In genomic region chr1:6790146-6790545, GRCh38 we compare ENCODE assay signal across 29 cellular contexts.
"Had no signal": no experiment of that assay in that cellular context is flagged by ENCODE, and none has a peak within 500 bp of the region (broad histone marks: within the 10 kb centered on the region; RNA-seq: fewer than 3 reads in every experiment).

No MANE protein-coding gene starts in this region.

- H3K27me3 ChIP-seq: ascending aorta, cardiac muscle cell, SJSA1 had no signal

- DNase-seq: activated CD4-positive, alpha-beta memory T cell treated with anti-CD3 and anti-CD28 coated beads for 36 hours; activated CD4-positive, alpha-beta T cell treated with anti-CD3 and anti-CD28 coated beads for 36 hours; activated CD4-positive, alpha-beta T cell treated with anti-CD3 and anti-CD28 coated beads, Interleukin-2, amount 10 ng/mL, durations not matched to agents 7 days and 5 days; activated CD8-positive, alpha-beta memory T cell treated with anti-CD3 and anti-CD28 coated beads, Interleukin-2, amount 50 U/mL, for 4 hours; activated effector memory CD4-positive, alpha-beta T cell treated with Interleukin-2 at 50 U/mL for 16 hours; activated naive CD4-positive, alpha-beta T cell treated with anti-CD3 and anti-CD28 coated beads, Interleukin-2, amount 10 ng/mL, durations not matched to agents 7 days and 5 days; activated naive CD8-positive, alpha-beta T cell treated with anti-CD3 and anti-CD28 coated beads, Interleukin-2, amount 10 ng/mL, durations not matched to agents 7 days and 5 days; activated T-cell treated with anti-CD3 and anti-CD28 coated beads, Interleukin-2, amount 50 U/mL, for 48 hours; NCI-H1092 treated with DMSO at 0.1 percent for 48 hours; NCI-H1417 treated with DMSO at 0.1 percent for 48 hours; NCI-H187 treated with DMSO at 0.1 percent for 48 hours; NCI-H2081; NCI-H2171 treated with DMSO at 0.1 percent for 48 hours; NCI-H2227 treated with DMSO at 0.1 percent for 48 hours; NCI-H446; NCI-H510A treated with DMSO at 0.1 percent for 48 hours; NCI-H526 treated with DMSO at 0.1 percent for 48 hours; NCI-H774; RPMI8226; SHP77 treated with DMSO at 0.1 percent for 48 hours; SK-N-SH had no signal

- H3K9me3 Mint-ChIP-seq: activated CD4-positive, alpha-beta memory T cell treated with anti-CD3 and anti-CD28 coated beads for 36 hours; activated CD4-positive, alpha-beta T cell treated with anti-CD3 and anti-CD28 coated beads, Interleukin-2, amount 10 ng/mL, durations not matched to agents 7 days and 5 days; activated naive CD4-positive, alpha-beta T cell treated with anti-CD3 and anti-CD28 coated beads, Interleukin-2, amount 10 ng/mL, durations not matched to agents 7 days and 5 days; activated naive CD8-positive, alpha-beta T cell treated with anti-CD3 and anti-CD28 coated beads, Interleukin-2, amount 10 ng/mL, durations not matched to agents 7 days and 5 days; central memory CD8-positive, alpha-beta T cell; T-helper 1 cell treated with Interleukin-12 subunit alpha and Interleukin-12 subunit beta and Interleukin-4 antibody, amounts not matched to agents 30 μg/mL and 1 μg/mL, for 36 hours; T-helper 2 cell treated with Interferon-gamma antibody and Interleukin-4, amounts not matched to agents 5 μg/mL and 100 μg/mL, for 36 hours had no signal

- H3K27me3 Mint-ChIP-seq: activated CD4-positive, alpha-beta memory T cell treated with anti-CD3 and anti-CD28 coated beads for 36 hours; activated CD4-positive, alpha-beta T cell treated with anti-CD3 and anti-CD28 coated beads for 36 hours; activated CD4-positive, alpha-beta T cell treated with anti-CD3 and anti-CD28 coated beads, Interleukin-2, amount 10 ng/mL, durations not matched to agents 7 days and 5 days; activated naive CD4-positive, alpha-beta T cell treated with anti-CD3 and anti-CD28 coated beads, Interleukin-2, amount 10 ng/mL, durations not matched to agents 7 days and 5 days; activated naive CD8-positive, alpha-beta T cell treated with anti-CD3 and anti-CD28 coated beads, Interleukin-2, amount 10 ng/mL, durations not matched to agents 7 days and 5 days; central memory CD8-positive, alpha-beta T cell had no signal

- H3K4me3 Mint-ChIP-seq: activated CD4-positive, alpha-beta memory T cell treated with anti-CD3 and anti-CD28 coated beads for 36 hours; activated CD4-positive, alpha-beta T cell treated with anti-CD3 and anti-CD28 coated beads for 36 hours; activated CD4-positive, alpha-beta T cell treated with anti-CD3 and anti-CD28 coated beads, Interleukin-2, amount 10 ng/mL, durations not matched to agents 7 days and 5 days; activated naive CD4-positive, alpha-beta T cell treated with anti-CD3 and anti-CD28 coated beads, Interleukin-2, amount 10 ng/mL, durations not matched to agents 7 days and 5 days; activated naive CD8-positive, alpha-beta T cell treated with anti-CD3 and anti-CD28 coated beads, Interleukin-2, amount 10 ng/mL, durations not matched to agents 7 days and 5 days; central memory CD8-positive, alpha-beta T cell; T-helper 1 cell treated with Interleukin-12 subunit alpha and Interleukin-12 subunit beta and Interleukin-4 antibody, amounts not matched to agents 30 μg/mL and 1 μg/mL, for 36 hours; T-helper 2 cell treated with Interferon-gamma antibody and Interleukin-4, amounts not matched to agents 5 μg/mL and 100 μg/mL, for 36 hours had no signal

- H3K36me3 ChIP-seq: ascending aorta, cardiac muscle cell had no signal

- H3K4me3 ChIP-seq: ascending aorta, cardiac muscle cell, SJSA1 had no signal

- ATAC-seq: activated CD4-positive, alpha-beta T cell treated with anti-CD3 and anti-CD28 coated beads for 36 hours; Panc1 had no signal

- H3K27ac Mint-ChIP-seq: activated CD4-positive, alpha-beta memory T cell treated with anti-CD3 and anti-CD28 coated beads for 36 hours; activated CD4-positive, alpha-beta T cell treated with anti-CD3 and anti-CD28 coated beads for 36 hours; activated CD4-positive, alpha-beta T cell treated with anti-CD3 and anti-CD28 coated beads, Interleukin-2, amount 10 ng/mL, durations not matched to agents 7 days and 5 days; activated naive CD4-positive, alpha-beta T cell treated with anti-CD3 and anti-CD28 coated beads, Interleukin-2, amount 10 ng/mL, durations not matched to agents 7 days and 5 days; activated naive CD8-positive, alpha-beta T cell treated with anti-CD3 and anti-CD28 coated beads, Interleukin-2, amount 10 ng/mL, durations not matched to agents 7 days and 5 days; T-helper 1 cell treated with Interleukin-12 subunit alpha and Interleukin-12 subunit beta and Interleukin-4 antibody, amounts not matched to agents 30 μg/mL and 1 μg/mL, for 36 hours; T-helper 2 cell treated with Interferon-gamma antibody and Interleukin-4, amounts not matched to agents 5 μg/mL and 100 μg/mL, for 36 hours had no signal

- H3K9me3 ChIP-seq: ascending aorta, SJSA1, SK-N-SH had no signal

- H3K27ac ChIP-seq: KMS-11, SJSA1 had no signal
